Comparison of ENCODE assay signal across 10 cellular contexts in genomic region chr17:58786586-58787295, GRCh38. TPM values are rescaled to one million over a fixed set of nuclear protein-coding genes. Genes with fewer than 3 reads are reported as not detected.
DNase-seq lines count a peak whose midpoint lies in the region; ATAC-seq and TF ChIP-seq lines count a peak whose summit lies in the region.
"Had no signal": no experiment of that assay in that cellular context is flagged by ENCODE, and none has a peak within 500 bp of the region (broad histone marks: within the 10 kb centered on the region; RNA-seq: fewer than 3 reads in every experiment).

No MANE protein-coding gene starts in this region.

- CTCF ChIA-PET in BJ (lab: Yijun Ruan, JAX): interaction anchor here (1.2 kb wide), 1 partner anchor 32 kb away, joined by 3 read pairs; no protein-coding TSS in a partner anchor

- intact Hi-C loops in body of pancreas (cut with DNase I): no loop called here

- DNase-seq in BJ (ENCODE audit: low read depth) (peak; percentile 31), M059J (ENCODE audit: low read depth) (peak; percentile 68), body of pancreas (peak; percentile 12 to 36 (median 18)), myocyte (ENCODE audit: low read depth) (peak; percentile 82), HuH-7.5 (ENCODE audit: low spot score) (no peak)
- DNase-seq: activated effector memory CD4-positive, alpha-beta T cell treated with Interleukin-2 at 50 U/mL for 16 hours; NCI-H2081 treated with DMSO at 0.1 percent for 48 hours had no signal

- TF ChIP-seq POLR2A in body of pancreas (IDR thresholded peaks at IDR 0.05): no peak

- POLR2A ChIA-PET in BJ (lab: Charles Lee): no interaction called here

- 50 to 54% methylated on average over 3 of the region's 3 CpGs for WGBS in body of pancreas, 2 donors

- H3K36me3 ChIP-seq in BJ (ENCODE audit: control insufficient read depth, insufficient read depth, low read length) (no peaks in the 10 kb centered on the region), body of pancreas (replicated peaks in 1 of 2; ENCODE audit: insufficient read depth in 1 of 2, low read depth in 2 of 2) (no peaks in the 10 kb centered on the region)

- peaks cover 4% of the 10 kb centered on the region for H3K4me1 ChIP-seq in body of pancreas

- H3K27ac ChIP-seq in body of pancreas: no peak overlapping the region

- ATAC-seq in body of pancreas (no peak), GM18520 (IDR thresholded peaks at IDR 0.05; ENCODE audit: unreplicated experiment) (no peak), HG03378 (IDR thresholded peaks at IDR 0.05; ENCODE audit: unreplicated experiment) (no peak), HG03025 (IDR thresholded peaks at IDR 0.05; ENCODE audit: low FRiP score, unreplicated experiment) (no peak)

- H3K9me3 ChIP-seq in body of pancreas: no peaks in the 10 kb centered on the region

- H3K4me3 ChIP-seq in BJ (ENCODE audit: low read depth, low read length): no peak overlapping the region
- no peak overlapping the region for H3K4me3 ChIP-seq in body of pancreas

- H3K27me3 ChIP-seq in BJ (ENCODE audit: control insufficient read depth, insufficient read depth, low read length) (peaks cover 6% of the 10 kb centered on the region), body of pancreas (no peaks in the 10 kb centered on the region)

- TF ChIP-seq CTCF in BJ (IDR thresholded peaks at IDR 0.05; ENCODE audit: insufficient read depth, low read depth, low read length): no peak
- no peak for TF ChIP-seq CTCF in body of pancreas (IDR thresholded peaks at IDR 0.05)

RNA-seq across cellular contexts. Expression of gene PPM1E, which starts 31.1 kb away (rescaled TPM):
- 0.02 and 0.04 TPM in 2 replicates for polyA plus RNA-seq in BJ (2011; rRNA removed)
- 0.05 and 0.10 TPM in 2 replicates for polyA minus RNA-seq in BJ (2011; rRNA and poly(A)+ RNA removed)
- 0.25 and 0.47 TPM in 2 replicates for total RNA-seq in M059J (2014; rRNA removed; shearing (Covaris generic))
- total RNA-seq in body of pancreas (under 1 TPM; 0.26 to 0.66 TPM), myocyte (3.4 and 11.1 TPM in 2 replicates)
- polyA plus RNA-seq in myocyte (2012): 1.5 TPM
